ENCODE assay signal across 1 cellular context in genomic region chr20:22533823-22534751, GRCh38.
A peak's percentile ranks its signal among the peaks of the same experiment; 100 is the strongest.
TF ChIP-seq lines count a peak whose summit lies in the region.

No MANE protein-coding gene starts in this region.

TF ChIP-seq in HepG2, 621 proteins besides CTCF, POLR2A, EP300 and RAD21 (continued from another document and continues in another):
- TF ChIP-seq ZHX2 (IDR thresholded peaks at IDR 0.05; ENCODE audit: low read depth) = peak; percentile 81
- peak; percentile 98; the same call in 1 of the 2 replicates for TF ChIP-seq ZHX2 (CRISPR knock-in tag; IDR thresholded peaks at IDR 0.05; ENCODE audit: borderline replicate concordance)
- TF ChIP-seq BRF2 (CRISPR knock-in tag; IDR thresholded peaks at IDR 0.05) = peak; percentile 94; the same call in 1 of the 2 replicates
- TF ChIP-seq ZBTB33 (CRISPR knock-in tag; IDR thresholded peaks at IDR 0.05) = peak; percentile 77; the same call in 1 of the 2 replicates
- no peak for TF ChIP-seq ZNF282 (IDR thresholded peaks at IDR 0.05; ENCODE audit: partially characterized antibody)
- TF ChIP-seq PHF20 (CRISPR knock-in tag; IDR thresholded peaks at IDR 0.05) = peak; percentile 64; the same call in 1 of the 2 replicates
- TF ChIP-seq ZNF678 (CRISPR knock-in tag; IDR thresholded peaks at IDR 0.05) = peak; percentile 99
- TF ChIP-seq MIXL1 (CRISPR knock-in tag; IDR thresholded peaks at IDR 0.05) = peak; percentile 98
- TF ChIP-seq ZNF292 (CRISPR knock-in tag; IDR thresholded peaks at IDR 0.05; ENCODE audit: borderline replicate concordance, low read depth) = peak; percentile 100
- TF ChIP-seq RFXAP (CRISPR knock-in tag; IDR thresholded peaks at IDR 0.05; ENCODE audit: borderline replicate concordance) = peak; percentile 93
- no peak for TF ChIP-seq ZNF577 (CRISPR knock-in tag; IDR thresholded peaks at IDR 0.05; ENCODE audit: borderline replicate concordance, low read depth)
- peak; percentile 95 for TF ChIP-seq KLF12 (CRISPR knock-in tag; IDR thresholded peaks at IDR 0.05; ENCODE audit: borderline replicate concordance)
- peak; percentile 95 for TF ChIP-seq ZFP91 (CRISPR knock-in tag; IDR thresholded peaks at IDR 0.05; ENCODE audit: borderline replicate concordance)
- TF ChIP-seq ZNF790 (CRISPR knock-in tag; IDR thresholded peaks at IDR 0.05; ENCODE audit: borderline replicate concordance) = peak; percentile 96
- TF ChIP-seq ZBTB34 (CRISPR knock-in tag; IDR thresholded peaks at IDR 0.05) = peak; percentile 92
- peak; percentile 99; the same call in 1 of the 2 replicates for TF ChIP-seq CAMTA2 (CRISPR knock-in tag; IDR thresholded peaks at IDR 0.05; ENCODE audit: borderline replicate concordance)
- TF ChIP-seq ZNF318 (CRISPR knock-in tag; IDR thresholded peaks at IDR 0.05) = peak; percentile 99; the same call in 1 of the 2 replicates
- no peak for TF ChIP-seq TRIM22 (IDR thresholded peaks at IDR 0.05)
- no peak for TF ChIP-seq ZNF234 (CRISPR knock-in tag; conservative IDR thresholded peaks at IDR 0.05)
- TF ChIP-seq ZNF496 (CRISPR knock-in tag; IDR thresholded peaks at IDR 0.05; ENCODE audit: insufficient replicate concordance) = no peak
- peak; percentile 100 for TF ChIP-seq ERF (CRISPR knock-in tag; IDR thresholded peaks at IDR 0.05)
- peak; percentile 67 for TF ChIP-seq ZBTB21 (CRISPR knock-in tag; IDR thresholded peaks at IDR 0.05)
- TF ChIP-seq ZSCAN9 (CRISPR knock-in tag; IDR thresholded peaks at IDR 0.05; ENCODE audit: borderline replicate concordance) = peak; percentile 98
- TF ChIP-seq UBTF (CRISPR knock-in tag; IDR thresholded peaks at IDR 0.05) = peak; percentile 74
- TF ChIP-seq ZNF335 (CRISPR knock-in tag; IDR thresholded peaks at IDR 0.05) = peak; percentile 94
- TF ChIP-seq DR1 (CRISPR knock-in tag; IDR thresholded peaks at IDR 0.05) = peak; percentile 69
- TF ChIP-seq ZNF256 (CRISPR knock-in tag; conservative IDR thresholded peaks at IDR 0.05) = peak; percentile 93
- TF ChIP-seq HMG20B (CRISPR knock-in tag; conservative IDR thresholded peaks at IDR 0.05) = peak; percentile 86
